Comparison of ENCODE assay signal across 1 cellular context in the genomic region with DNA sequence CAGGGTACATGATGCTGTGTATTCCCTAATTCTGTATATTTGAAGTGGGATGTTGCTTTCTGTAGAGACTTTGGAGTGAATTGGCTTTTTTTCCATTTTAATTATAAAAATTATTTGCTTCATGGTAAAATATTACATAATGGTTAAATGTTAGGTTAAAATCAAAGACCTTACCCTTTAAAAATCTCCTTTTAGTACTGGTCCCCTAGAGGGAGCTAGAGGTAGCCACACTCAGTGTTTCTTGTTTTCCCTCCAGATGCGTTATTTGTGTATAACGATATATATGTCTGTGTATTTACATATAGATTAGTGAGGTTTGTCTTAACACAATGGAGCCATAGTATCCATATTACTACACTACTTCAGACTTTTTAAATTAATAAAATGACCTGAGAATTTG.
TF ChIP-seq lines count a peak whose summit lies in the region.

No MANE protein-coding gene starts in this region.

TF ChIP-seq in SK-N-SH, 30 proteins besides CTCF, POLR2A, EP300 and RAD21 (continued from another document):
- no peak for TF ChIP-seq RCOR1 (IDR thresholded peaks at IDR 0.05; ENCODE audit: low read length)
- no peak for TF ChIP-seq FOSL2 (IDR thresholded peaks at IDR 0.05; ENCODE audit: borderline replicate concordance, low read depth)
